9 cellular contexts compared by ENCODE assay signal in genomic region chr1:45545019-45545493, GRCh38. TPM values are rescaled to one million over a fixed set of nuclear protein-coding genes. Genes with fewer than 3 reads are reported as not detected.
A peak's percentile ranks its signal among the peaks of the same experiment; 100 is the strongest.
DNase-seq lines count a peak whose midpoint lies in the region; ATAC-seq and TF ChIP-seq lines count a peak whose summit lies in the region.
"Had no signal": no experiment of that assay in that cellular context is flagged by ENCODE, and none has a peak within 500 bp of the region (broad histone marks: within the 10 kb centered on the region; RNA-seq: fewer than 3 reads in every experiment).

No MANE protein-coding gene starts in this region.

- H3K4ac ChIP-seq in trophoblast cell (ENCODE audit: low read depth, low read length), result no peak overlapping the region

- no peaks in the 10 kb centered on the region for H3K9me2 ChIP-seq in SU-DHL-6 (replicated peaks; ENCODE audit: insufficient read depth, low read length)

- H2AK5ac ChIP-seq in trophoblast cell (ENCODE audit: low read length), result no peak overlapping the region

- H3K79me1 ChIP-seq in trophoblast cell (ENCODE audit: low read length), result no peaks in the 10 kb centered on the region

- no peak overlapping the region for H4K91ac ChIP-seq in trophoblast cell (ENCODE audit: low read depth, low read length)

- H3K18ac ChIP-seq in trophoblast cell (ENCODE audit: low read length), result no peak overlapping the region

- no peaks in the 10 kb centered on the region for H4K20me1 ChIP-seq in SU-DHL-6 (ENCODE audit: low read depth, low read length)

- H3F3A ChIP-seq in SU-DHL-6 (ENCODE audit: insufficient read depth), result no peaks in the 10 kb centered on the region

- no peak overlapping the region for H3K9ac ChIP-seq in SU-DHL-6 (ENCODE audit: low read length)
- H3K9ac ChIP-seq in trophoblast cell (ENCODE audit: low read length), result no peak overlapping the region

- H3K79me2 ChIP-seq in SU-DHL-6 (ENCODE audit: insufficient read depth, low read length) (no peaks in the 10 kb centered on the region), trophoblast cell (ENCODE audit: control insufficient read depth, insufficient read depth, low read length, poor library complexity) (no peaks in the 10 kb centered on the region)

- H3K27me3 ChIP-seq in SU-DHL-6 (ENCODE audit: low read length) (no peaks in the 10 kb centered on the region), trophoblast cell (ENCODE audit: insufficient read depth, low read length) (no peaks in the 10 kb centered on the region), HAP-1 (ENCODE audit: low read depth) (no peaks in the 10 kb centered on the region)

- no peak overlapping the region for H2BK120ac ChIP-seq in trophoblast cell (ENCODE audit: insufficient read depth, low read length, poor library complexity)

- ATAC-seq in GM18907 (IDR thresholded peaks at IDR 0.05; ENCODE audit: unreplicated experiment) (peak; percentile 54), HG02678 (IDR thresholded peaks at IDR 0.05; ENCODE audit: unreplicated experiment) (peak; percentile 62)

- no peaks in the 10 kb centered on the region for H3K36me3 ChIP-seq in SU-DHL-6 (ENCODE audit: low read length)
- H3K36me3 ChIP-seq in trophoblast cell (ENCODE audit: control insufficient read depth in 1 of 2, insufficient read depth in 2 of 2, low read length in 2 of 2), result no peaks in the 10 kb centered on the region
- H3K36me3 ChIP-seq in HAP-1 (replicated peaks), result no peaks in the 10 kb centered on the region

- WGBS in trophoblast cell (ENCODE audit: extremely low coverage, insufficient coverage, insufficient read length), result no CpG with 5 or more reads among the region's 6 CpGs

- H3K4me3 ChIP-seq in SU-DHL-6 (ENCODE audit: insufficient read depth, low read length, poor library complexity, severe bottlenecking) (no peak overlapping the region), trophoblast cell (ENCODE audit: low read depth, low read length) (no peak overlapping the region), HAP-1 (no peak overlapping the region)

- no peak overlapping the region for H4K12ac ChIP-seq in trophoblast cell (ENCODE audit: low read depth, low read length)

- H3K27ac ChIP-seq in SU-DHL-6 (ENCODE audit: low read depth, low read length), result peak overlapping the region; percentile 7; the same call in 1 of the 2 replicates
- no peak overlapping the region for H3K27ac ChIP-seq in trophoblast cell (ENCODE audit: low read depth, low read length)

- no peaks in the 10 kb centered on the region for H3K9me3 ChIP-seq in SU-DHL-6 (ENCODE audit: insufficient read depth, low read length)
- no peaks in the 10 kb centered on the region for H3K9me3 ChIP-seq in trophoblast cell (ENCODE audit: insufficient read depth, low read depth, low read length)
- no peaks in the 10 kb centered on the region for H3K9me3 ChIP-seq in HAP-1

- no peak overlapping the region for H2BK5ac ChIP-seq in trophoblast cell (ENCODE audit: low read depth, low read length, poor library complexity)

- H2AFZ ChIP-seq in SU-DHL-6 (ENCODE audit: low read depth, low read length, severe bottlenecking) (peak overlapping the region; percentile 15), trophoblast cell (ENCODE audit: insufficient read depth, low read length, poor library complexity) (no peak overlapping the region)

- H2BK12ac ChIP-seq in trophoblast cell (ENCODE audit: low read length), result no peak overlapping the region

- H3K4me1 ChIP-seq in trophoblast cell (ENCODE audit: control insufficient read depth in 1 of 2, insufficient read depth in 2 of 2, low read length in 2 of 2) (peaks cover 0 to 2% of the 10 kb centered on the region in 2 experiments), HAP-1 (peaks cover 5% of the 10 kb centered on the region; the same call in 1 of the 2 replicates)

- peak; percentile 17 to 35 for DNase-seq in trophoblast cell
- DNase-seq in NCI-H146 (lab: John Stamatoyannopoulos, UW), result no peak
- no peak for DNase-seq in stimulated activated naive CD4-positive, alpha-beta T cell (lab: John Stamatoyannopoulos, UW)
- DNase-seq in HAP-1 (ENCODE audit: low spot score in 2 of 2), result no peak
- DNase-seq: NCI-H524 treated with DMSO at 0.1 percent for 48 hours, occipital lobe had no signal

- no peak overlapping the region for H4K8ac ChIP-seq in trophoblast cell (ENCODE audit: low read depth, low read length)

- in situ Hi-C loops in HAP-1 (cut with MboI; ENCODE audit: low sequenced_read_pairs), result no loop called here

- H3K23ac ChIP-seq in trophoblast cell (ENCODE audit: low read length), result no peak overlapping the region

- no peak overlapping the region for H3K14ac ChIP-seq in trophoblast cell (ENCODE audit: low read length)

- no peak for TF ChIP-seq CTCF in SU-DHL-6 (IDR thresholded peaks at IDR 0.05; ENCODE audit: insufficient read depth, low read length, poor library complexity, severe bottlenecking)

- no peak overlapping the region for H3K4me2 ChIP-seq in SU-DHL-6 (ENCODE audit: low read depth, low read length, poor library complexity, severe bottlenecking)
- H3K4me2 ChIP-seq in trophoblast cell (ENCODE audit: low read length), result no peak overlapping the region

RNA-seq across cellular contexts. Expression of gene AKR1A1, which starts 5.6 kb away (rescaled TPM):
- polyA plus RNA-seq in trophoblast cell (2013), result 105 and 110 TPM in 2 replicates

RNA-seq across cellular contexts. Expression of gene PRDX1, which starts 23.4 kb away (rescaled TPM):
- polyA plus RNA-seq in trophoblast cell (2013), result 683 and 706 TPM in 2 replicates

RNA-seq across cellular contexts. Expression of gene NASP, which starts 38.8 kb away (rescaled TPM):
- polyA plus RNA-seq in trophoblast cell (2013), result 129 and 144 TPM in 2 replicates

RNA-seq across cellular contexts. Expression of gene MMACHC, which starts 45.0 kb away (rescaled TPM):
- polyA plus RNA-seq in trophoblast cell (2013), result 5.5 and 5.7 TPM in 2 replicates

RNA-seq across cellular contexts. Expression of gene CCDC163, which starts 45.2 kb away (rescaled TPM):
- polyA plus RNA-seq in trophoblast cell (2013), result 3.0 TPM in 2 replicates

Comparison
In these comparisons a context has a peak if more than half of its experiments do, and no peak if none do; other contexts are left out.
1. DNase-seq: peak in trophoblast cell (2 of 2); none in NCI-H146 (single experiment), stimulated activated naive CD4-positive, alpha-beta T cell (0 of 6) and HAP-1 (0 of 2).